In genomic region chr3:108493862-108494261, GRCh38 we compare ENCODE assay signal across 11 cellular contexts. TPM values are rescaled to one million over a fixed set of nuclear protein-coding genes. Genes with fewer than 3 reads are reported as not detected.
DNase-seq lines count a peak whose midpoint lies in the region; ATAC-seq, FAIRE-seq and TF ChIP-seq lines count a peak whose summit lies in the region.
"Had no signal": no experiment of that assay in that cellular context is flagged by ENCODE, and none has a peak within 500 bp of the region (broad histone marks: within the 10 kb centered on the region; RNA-seq: fewer than 3 reads in every experiment).

No MANE protein-coding gene starts in this region.

- H3K4me1 ChIP-seq in heart right ventricle: peaks cover 0 to 4% (median 0%) of the 10 kb centered on the region in 9 donors

- no peak overlapping the region for H3K4me3 ChIP-seq in heart right ventricle
- H3K4me3 ChIP-seq: skin epidermis, thoracic aorta had no signal

- no peak overlapping the region for H3K4me3 Mint-ChIP-seq in endothelial cell (ENCODE audit: unreplicated experiment)
- H3K4me3 Mint-ChIP-seq: activated naive CD8-positive, alpha-beta T cell had no signal

- 64 to 67% methylated on average over 2 of the region's 2 CpGs for WGBS in heart right ventricle, 2 donors

- no peaks in the 10 kb centered on the region for H3K4me1 Mint-ChIP-seq in endothelial cell (ENCODE audit: unreplicated experiment)

- FAIRE-seq in urothelium cell line (lab: Jason Lieb, UNC): no peak

- intact Hi-C loops in heart right ventricle (cut with DNase I): loop anchor here in 3 of 10 donors (5.0 to 10.0 kb wide), 2 partner anchors 58 to 421 kb away; no protein-coding TSS in a partner anchor
- intact Hi-C loops in Right ventricle myocardium inferior (cut with DNase I): no loop called here

- ATAC-seq in heart right ventricle (peak in 3 of 8 donors; percentile 41 to 53 (median 41)), Right ventricle myocardium inferior (no peak), GM21367 (IDR thresholded peaks at IDR 0.05; ENCODE audit: unreplicated experiment) (no peak), GM19328 (IDR thresholded peaks at IDR 0.05; ENCODE audit: unreplicated experiment) (no peak)

- H3K36me3 Mint-ChIP-seq in endothelial cell (ENCODE audit: low read depth, unreplicated experiment): no peaks in the 10 kb centered on the region
- H3K36me3 Mint-ChIP-seq: activated naive CD8-positive, alpha-beta T cell had no signal

- no peak overlapping the region for H3K27ac Mint-ChIP-seq in endothelial cell (ENCODE audit: unreplicated experiment)
- H3K27ac Mint-ChIP-seq: activated naive CD8-positive, alpha-beta T cell had no signal

- DNase-seq in heart right ventricle (peak in 1 of 2 donors; percentile 12), Right ventricle myocardium inferior (ENCODE audit: missing footprints) (no peak), NCI-H446 (lab: John Stamatoyannopoulos, UW) (peak; percentile 53 to 75), endothelial cell (ENCODE audit: low spot score) (peak; percentile 9), urothelium cell line (ENCODE audit: low spot score) (peak; percentile 31)
- DNase-seq in stimulated activated CD8-positive, alpha-beta memory T cell treated with anti-CD3 and anti-CD28 coated beads, Interleukin-4, amount 100 ng/mL, for 48 hours: no peak

- H3K9me3 ChIP-seq in heart right ventricle: no peaks in the 10 kb centered on the region
- H3K9me3 ChIP-seq: thoracic aorta had no signal

- peaks cover 1% of the 10 kb centered on the region for H3K27me3 Mint-ChIP-seq in endothelial cell (ENCODE audit: unreplicated experiment)
- H3K27me3 Mint-ChIP-seq: activated naive CD8-positive, alpha-beta T cell had no signal

- no peaks in the 10 kb centered on the region for H3K27me3 ChIP-seq in heart right ventricle

- TF ChIP-seq CTCF in heart right ventricle (IDR thresholded peaks at IDR 0.05): peak in 5 of 9 donors; percentile 27 to 45 (median 28)
- no peak for TF ChIP-seq CTCF in endothelial cell (IDR thresholded peaks at IDR 0.05; ENCODE audit: unreplicated experiment)

- H3K27ac ChIP-seq in heart right ventricle: no peak overlapping the region
- H3K27ac ChIP-seq: skin epidermis, thoracic aorta had no signal

- H3K36me3 ChIP-seq in heart right ventricle: no peaks in the 10 kb centered on the region
- H3K36me3 ChIP-seq: thoracic aorta had no signal

- H3K9me3 Mint-ChIP-seq in endothelial cell (ENCODE audit: unreplicated experiment): no peaks in the 10 kb centered on the region

RNA-seq across cellular contexts. Expression of gene MYH15, which starts 16.5 kb away (rescaled TPM):
- total RNA-seq in heart right ventricle: 1 to 10 TPM in 1 of 10 donors, under 1 TPM in 9; 0.16 to 1.1 (median 0.32) TPM
- polyA plus RNA-seq in heart right ventricle: under 1 TPM; 0.12 to 0.22 TPM
- 0.19 TPM for total RNA-seq in Right ventricle myocardium inferior
- 0.23 TPM for total RNA-seq in endothelial cell (ENCODE audit: unreplicated experiment)

Comparison
In these comparisons a context has a peak if more than half of its experiments do, and no peak if none do; other contexts are left out.
1. DNase-seq: peak in NCI-H446 (2 of 2), endothelial cell (single experiment) and urothelium cell line (single experiment); none in Right ventricle myocardium inferior (single experiment) and stimulated activated CD8-positive, alpha-beta memory T cell treated with anti-CD3 and anti-CD28 coated beads, Interleukin-4, amount 100 ng/mL, for 48 hours (single experiment).